Comparison of ENCODE assay signal across 18 cellular contexts in the genomic region with DNA sequence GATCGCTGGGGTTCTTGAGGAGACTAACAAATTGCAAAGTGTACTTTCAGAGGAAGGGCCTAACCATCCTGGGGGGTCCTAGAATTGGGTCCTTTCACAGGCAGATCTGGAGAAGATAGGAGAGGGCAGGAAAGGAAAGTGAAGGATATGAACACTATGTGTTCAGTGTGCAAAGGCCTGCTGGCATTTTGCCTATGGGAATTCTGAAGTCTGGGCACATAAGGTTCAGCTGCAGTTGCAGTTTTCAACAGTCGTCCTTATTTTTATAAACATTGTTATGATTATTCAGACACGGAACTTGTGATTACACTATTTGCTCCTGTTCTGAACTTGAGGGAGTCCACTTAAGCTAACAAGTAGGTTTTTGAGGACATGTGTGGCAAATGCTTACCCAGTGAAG. TPM values are rescaled to one million over a fixed set of nuclear protein-coding genes. Genes with fewer than 3 reads are reported as not detected.
DNase-seq lines count a peak whose midpoint lies in the region; ATAC-seq, FAIRE-seq and TF ChIP-seq lines count a peak whose summit lies in the region.
"Had no signal": no experiment of that assay in that cellular context is flagged by ENCODE, and none has a peak within 500 bp of the region (broad histone marks: within the 10 kb centered on the region; RNA-seq: fewer than 3 reads in every experiment).

No MANE protein-coding gene starts in this region.

- H3K4me1 ChIP-seq in endodermal cell (ENCODE audit: control insufficient read depth, insufficient read depth, low read length), result no peaks in the 10 kb centered on the region
- H3K4me1 ChIP-seq in small intestine (ENCODE audit: control insufficient read depth in 2 of 2, insufficient read depth in 1 of 2, low read depth in 1 of 2, low read length in 1 of 2), result no peaks in the 10 kb centered on the region

- TF ChIP-seq CTCF in CD4-positive, alpha-beta T cell (IDR thresholded peaks at IDR 0.05), result no peak
- TF ChIP-seq CTCF in Calu3 (IDR thresholded peaks at IDR 0.05; ENCODE audit: unreplicated experiment), result no peak
- TF ChIP-seq CTCF in endodermal cell (conservative IDR thresholded peaks at IDR 0.05), result no peak

- 80 to 95% methylated on average over 1 to 3 of the region's 3 CpGs for WGBS in endodermal cell (ENCODE audit: insufficient coverage in 1 of 2, insufficient read length in 1 of 2), 2 experiments
- 40 to 74% (median 51%) methylated on average over 3 of the region's 3 CpGs for WGBS in small intestine, 3 donors

- no peak overlapping the region for H3K27ac ChIP-seq in CD4-positive, alpha-beta T cell (ENCODE audit: low read depth, low read length)
- no peak overlapping the region for H3K27ac ChIP-seq in endodermal cell (ENCODE audit: low read depth, low read length)
- H3K27ac ChIP-seq in small intestine (ENCODE audit: low read depth in 1 of 2, low read length in 1 of 2), result peak overlapping the region in 1 of 2 donors; percentile 74

- no peak for FAIRE-seq in small intestine (lab: Jason Lieb, UNC)
- FAIRE-seq: GM12892, GM18507 had no signal

- no peaks in the 10 kb centered on the region for H3K9me3 ChIP-seq in CD4-positive, alpha-beta T cell (ENCODE audit: control insufficient read depth, low read length)
- H3K9me3 ChIP-seq in endodermal cell (ENCODE audit: control insufficient read depth, low read length) (no peaks in the 10 kb centered on the region), small intestine (ENCODE audit: control insufficient read depth, low read depth) (no peaks in the 10 kb centered on the region)
- H3K9me3 ChIP-seq: SK-N-SH had no signal

- no peaks in the 10 kb centered on the region for H3K9me3 Mint-ChIP-seq in CD4-positive, alpha-beta T cell
- H3K9me3 Mint-ChIP-seq in Calu3 (ENCODE audit: low read depth, unreplicated experiment) (no peaks in the 10 kb centered on the region), endodermal cell (peaks cover 55% of the 10 kb centered on the region)

- H3K27ac Mint-ChIP-seq in CD4-positive, alpha-beta T cell, result no peak overlapping the region
- H3K27ac Mint-ChIP-seq in Calu3 (ENCODE audit: unreplicated experiment) (no peak overlapping the region), endodermal cell (no peak overlapping the region)

- H3K27me3 Mint-ChIP-seq in CD4-positive, alpha-beta T cell, result no peaks in the 10 kb centered on the region
- H3K27me3 Mint-ChIP-seq in Calu3 (ENCODE audit: unreplicated experiment), result no peaks in the 10 kb centered on the region
- no peaks in the 10 kb centered on the region for H3K27me3 Mint-ChIP-seq in endodermal cell (ENCODE audit: insufficient read depth)

- POLR2A ChIA-PET in CD4-positive, alpha-beta T cell (lab: Charles Lee), result no interaction called here

- CTCF ChIA-PET in CD4-positive, alpha-beta T cell (lab: Charles Lee), result no interaction called here
- CTCF ChIA-PET in Calu3 (lab: Charles Lee), result no interaction called here

- H3K36me3 Mint-ChIP-seq in CD4-positive, alpha-beta T cell (ENCODE audit: low read depth), result peaks cover 24% of the 10 kb centered on the region
- peaks cover 36% of the 10 kb centered on the region for H3K36me3 Mint-ChIP-seq in Calu3 (ENCODE audit: insufficient read depth, unreplicated experiment)
- peaks cover 20% of the 10 kb centered on the region for H3K36me3 Mint-ChIP-seq in endodermal cell (ENCODE audit: low read depth)

- H3K4me3 ChIP-seq in endodermal cell (ENCODE audit: low read length) (no peak overlapping the region), small intestine (ENCODE audit: low read depth in 1 of 2, low read length in 2 of 2) (no peak overlapping the region)

- no peaks in the 10 kb centered on the region for H3K27me3 ChIP-seq in CD4-positive, alpha-beta T cell (ENCODE audit: control insufficient read depth, insufficient read depth, low read length)
- no peaks in the 10 kb centered on the region for H3K27me3 ChIP-seq in endodermal cell (ENCODE audit: control insufficient read depth, insufficient read depth, low read length, poor library complexity, severe bottlenecking)
- no peaks in the 10 kb centered on the region for H3K27me3 ChIP-seq in small intestine (ENCODE audit: control insufficient read depth in 2 of 2, insufficient read depth in 2 of 2, low read length in 2 of 2)

- TSS peak; percentile 36 for BruUV-seq in Calu3 (replicated peaks; lab: Mats Ljungman, UMichigan)

- no peak for DNase-seq in CD4-positive, alpha-beta T cell
- no peak for DNase-seq in Calu3
- peak; percentile 24 for DNase-seq in endodermal cell
- peak; percentile 48 for DNase-seq in small intestine
- no peak for DNase-seq in kidney tubule cell (ENCODE audit: low spot score)
- no peak for DNase-seq in NCI-H446 (lab: John Stamatoyannopoulos, UW)
- DNase-seq: AML-193, KG1, MV-4-11, NCI-H1694 treated with DMSO at 0.1 percent for 48 hours, NCI-H510A, NCI-H774, RPMI8226, SHP77 treated with DMSO at 0.1 percent for 48 hours, SK-N-SH had no signal

- peaks cover 22% of the 10 kb centered on the region for H3K36me3 ChIP-seq in endodermal cell (ENCODE audit: control insufficient read depth, insufficient read depth, low read length)
- H3K36me3 ChIP-seq in small intestine (ENCODE audit: control insufficient read depth in 2 of 2, insufficient read depth in 2 of 2, low read length in 2 of 2), result no peaks in the 10 kb centered on the region

- peak overlapping the region; percentile 68 for H3K4me3 Mint-ChIP-seq in CD4-positive, alpha-beta T cell
- no peak overlapping the region for H3K4me3 Mint-ChIP-seq in Calu3 (ENCODE audit: low read depth, unreplicated experiment)
- no peak overlapping the region for H3K4me3 Mint-ChIP-seq in endodermal cell

- no peak for ATAC-seq in CD4-positive, alpha-beta T cell (ENCODE audit: poor library complexity)
- ATAC-seq in HG02678 (IDR thresholded peaks at IDR 0.05; ENCODE audit: unreplicated experiment), result no peak

- intact Hi-C loops in CD4-positive, alpha-beta T cell (cut with DNase I, micrococcal nuclease), result loop anchor here in 1 of 2 experiments (5.0 kb wide), 2 partner anchors 100 to 230 kb away; a partner anchor contains a TSS
- intact Hi-C loops in Calu3 (cut with micrococcal nuclease; ENCODE audit: unreplicated experiment), result loop anchor here (5.0 kb wide), 1 partner anchor 75 kb away; no protein-coding TSS in a partner anchor

- peaks cover 10% of the 10 kb centered on the region for H3K4me1 Mint-ChIP-seq in CD4-positive, alpha-beta T cell (ENCODE audit: low read depth)
- H3K4me1 Mint-ChIP-seq in Calu3 (ENCODE audit: low read depth, unreplicated experiment), result no peaks in the 10 kb centered on the region
- H3K4me1 Mint-ChIP-seq in endodermal cell, result no peaks in the 10 kb centered on the region

- H3K9ac ChIP-seq in endodermal cell (ENCODE audit: extremely low read depth, low read length, poor library complexity, severe bottlenecking), result no peak overlapping the region
- H3K9ac ChIP-seq: SK-N-SH had no signal

RNA-seq across cellular contexts. Expression of a gene that starts 1.3 kb away (rescaled TPM):
- 100 to 1,000 TPM; 160 to 161 TPM for total RNA-seq in CD4-positive, alpha-beta T cell
- 396 and 416 TPM in 2 replicates for total RNA-seq in Calu3 (2022)
- total RNA-seq in endodermal cell, result 100 to 1,000 TPM; 321 TPM
- polyA plus RNA-seq in endodermal cell (2013, experiment 1 of 2), result 339 TPM
- 304 TPM for polyA plus RNA-seq in endodermal cell (2013, experiment 2 of 2)
- 1,000 to 10,000 TPM in 2 of 3 donors, 100 to 1,000 TPM in 1; 850 to 1,883 (median 1,700) TPM for polyA plus RNA-seq in small intestine

Comparison
In these comparisons a context has a peak if more than half of its experiments do, and no peak if none do; other contexts are left out.
1. DNase-seq: peak in endodermal cell (single experiment) and small intestine (single experiment); none in CD4-positive, alpha-beta T cell (0 of 10), Calu3 (single experiment), kidney tubule cell (single experiment) and NCI-H446 (0 of 2).